In the genomic region with DNA sequence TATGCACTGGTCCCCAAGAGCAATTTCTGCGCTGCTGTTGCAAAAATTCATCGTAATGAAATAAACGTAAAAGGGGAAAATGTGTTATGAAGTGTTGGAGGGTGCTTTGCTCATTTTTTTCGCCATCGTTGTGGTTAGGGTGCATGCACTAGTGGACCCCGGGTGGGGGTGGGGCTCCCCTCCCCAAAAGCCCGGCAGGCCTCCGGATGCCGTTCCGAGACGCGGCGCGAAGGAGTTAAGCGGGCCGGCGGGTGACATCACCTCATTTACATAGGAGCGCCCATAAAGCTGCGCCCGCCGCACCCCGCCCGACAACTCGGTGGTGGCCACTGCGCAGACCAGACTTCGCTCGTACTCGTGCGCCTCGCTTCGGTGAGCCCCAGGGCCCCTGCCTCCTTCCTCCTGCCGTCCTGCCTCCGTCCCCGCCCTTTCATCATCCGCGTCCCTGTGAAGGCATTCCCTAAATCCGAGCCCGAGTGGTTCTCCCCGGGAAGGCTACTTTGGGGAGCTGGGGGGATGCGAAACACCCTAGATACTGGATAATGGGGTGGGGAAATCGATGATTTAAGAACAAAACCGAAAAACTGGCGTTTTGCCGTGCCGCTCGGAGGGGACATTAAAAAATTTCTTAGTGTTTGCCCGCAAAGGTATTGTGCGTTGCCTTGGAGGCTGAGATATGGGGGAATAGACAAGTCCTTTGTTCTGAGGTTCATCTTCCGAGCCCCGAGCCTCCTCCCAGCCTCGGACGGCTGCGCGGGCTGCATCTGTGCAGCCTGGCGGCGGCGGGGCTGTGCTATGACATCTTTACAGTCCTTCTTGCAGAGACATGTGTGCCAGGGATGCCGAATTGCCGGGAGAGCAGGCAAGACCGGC, we compare ENCODE assay signal across 8 cellular contexts. TPM values are rescaled to one million over a fixed set of nuclear protein-coding genes. Genes with fewer than 3 reads are reported as not detected.
DNase-seq lines count a peak whose midpoint lies in the region; ATAC-seq and TF ChIP-seq lines count a peak whose summit lies in the region.

Gene TMSB4X (plus strand): TSS at position 314 of the 873 bp plus-strand sequence.

- no CpG with 5 or more reads among the region's 60 CpGs for WGBS in trophoblast cell (ENCODE audit: extremely low coverage, insufficient coverage, insufficient read length)

- H3K27ac Mint-ChIP-seq in type B pancreatic cell = peak within 1 kb of the TSS; percentile 96

- H3K14ac ChIP-seq in trophoblast cell (ENCODE audit: low read length) = peak within 1 kb of the TSS; percentile 98

- H3K9me3 Mint-ChIP-seq in type B pancreatic cell = peaks cover 5% of the 10 kb centered on the region

- ATAC-seq in HG02588 (IDR thresholded peaks at IDR 0.05; ENCODE audit: unreplicated experiment) = peak; percentile 34

- peaks cover 14% of the 10 kb centered on the region for H3K79me2 ChIP-seq in trophoblast cell (ENCODE audit: control insufficient read depth, insufficient read depth, low read length, poor library complexity)

- H3K4ac ChIP-seq in trophoblast cell (ENCODE audit: low read depth, low read length) = peak within 1 kb of the TSS; percentile 100

- H3K4me1 Mint-ChIP-seq in type B pancreatic cell (ENCODE audit: unreplicated experiment) = peaks cover 28% of the 10 kb centered on the region

- H3K4me1 ChIP-seq in adipocyte (ENCODE audit: control insufficient read depth, insufficient read depth, low read length) (peaks cover 23% of the 10 kb centered on the region), cardiac muscle cell (ENCODE audit: low read depth) (no peaks in the 10 kb centered on the region), trophoblast cell (ENCODE audit: control insufficient read depth in 1 of 2, insufficient read depth in 2 of 2, low read length in 2 of 2) (no peaks in the 10 kb centered on the region)

- H3K4me2 ChIP-seq in trophoblast cell (ENCODE audit: low read length) = peak within 1 kb of the TSS; percentile 58

- H3K4me3 ChIP-seq in adipocyte (ENCODE audit: low read length) (peak within 1 kb of the TSS; percentile 88), cardiac muscle cell (peak within 1 kb of the TSS; percentile 91), trophoblast cell (ENCODE audit: low read depth, low read length) (peak within 1 kb of the TSS; percentile 94)

- peak within 1 kb of the TSS; percentile 58 for H2BK12ac ChIP-seq in trophoblast cell (ENCODE audit: low read length)

- peak within 1 kb of the TSS; percentile 84 for H2BK5ac ChIP-seq in trophoblast cell (ENCODE audit: low read depth, low read length, poor library complexity)

- peaks cover 16% of the 10 kb centered on the region for H3K79me1 ChIP-seq in trophoblast cell (ENCODE audit: low read length)

- H3K27me3 ChIP-seq in adipocyte (replicated peaks; ENCODE audit: control insufficient read depth, insufficient read depth, low read length) (peaks cover 3% of the 10 kb centered on the region), cardiac muscle cell (no peaks in the 10 kb centered on the region), trophoblast cell (ENCODE audit: insufficient read depth, low read length) (no peaks in the 10 kb centered on the region)

- H3K27me3 Mint-ChIP-seq in type B pancreatic cell = peaks cover 6% of the 10 kb centered on the region

- H3K23ac ChIP-seq in trophoblast cell (ENCODE audit: low read length) = no peak within 1 kb of the TSS

- peak within 1 kb of the TSS; percentile 94 for H2AK5ac ChIP-seq in trophoblast cell (ENCODE audit: low read length)

- peaks cover 6% of the 10 kb centered on the region for H3K36me3 ChIP-seq in adipocyte (ENCODE audit: control insufficient read depth, insufficient read depth, low read length, severe bottlenecking)
- no peaks in the 10 kb centered on the region for H3K36me3 ChIP-seq in cardiac muscle cell
- no peaks in the 10 kb centered on the region for H3K36me3 ChIP-seq in trophoblast cell (ENCODE audit: control insufficient read depth in 1 of 2, insufficient read depth in 2 of 2, low read length in 2 of 2)

- peak within 1 kb of the TSS; percentile 80 for H2BK120ac ChIP-seq in trophoblast cell (ENCODE audit: insufficient read depth, low read length, poor library complexity)

- peak within 1 kb of the TSS; percentile 93 for H4K12ac ChIP-seq in trophoblast cell (ENCODE audit: low read depth, low read length)

- DNase-seq in G401 (ENCODE audit: low spot score) (peak; percentile 85), NCI-H1417 (lab: John Stamatoyannopoulos, UW) (peak; percentile 44 to 93 (median 90)), T-helper 1 cell (peak; percentile 61 to 91 (median 75)), adipocyte (ENCODE audit: low read depth) (peak; percentile 79), cardiac muscle cell (ENCODE audit: low read depth in 1 of 2, low spot score in 1 of 2) (peak; percentile 74 to 87), trophoblast cell (peak in 1 of 2 donors; percentile 31), type B pancreatic cell (ENCODE audit: extremely low spot score, unreplicated experiment) (peak; percentile 85)

- peak within 1 kb of the TSS; percentile 90 for H4K8ac ChIP-seq in trophoblast cell (ENCODE audit: low read depth, low read length)

- H3K18ac ChIP-seq in trophoblast cell (ENCODE audit: low read length) = peak within 1 kb of the TSS; percentile 90

- H3K9ac ChIP-seq in adipocyte (ENCODE audit: low read length) (peak within 1 kb of the TSS; percentile 97), trophoblast cell (ENCODE audit: low read length) (peak within 1 kb of the TSS; percentile 97)

- peak within 1 kb of the TSS; percentile 94 for H3K4me3 Mint-ChIP-seq in type B pancreatic cell

- H3K27ac ChIP-seq in cardiac muscle cell = peak within 1 kb of the TSS; percentile 36
- peak within 1 kb of the TSS; percentile 94 for H3K27ac ChIP-seq in trophoblast cell (ENCODE audit: low read depth, low read length)

- H3K9me3 ChIP-seq in adipocyte (ENCODE audit: control insufficient read depth, low read length) (no peaks in the 10 kb centered on the region), cardiac muscle cell (ENCODE audit: low read depth) (no peaks in the 10 kb centered on the region), trophoblast cell (ENCODE audit: insufficient read depth, low read depth, low read length) (no peaks in the 10 kb centered on the region)

- TF ChIP-seq CTCF in cardiac muscle cell (IDR thresholded peaks at IDR 0.05; ENCODE audit: low read depth, low read length) = no peak
- peak; percentile 26 for TF ChIP-seq CTCF in type B pancreatic cell (conservative IDR thresholded peaks at IDR 0.05)

- in situ Hi-C loops in G401 (cut with HindIII; ENCODE audit: low sequenced_read_pairs) = no loop called here

- peak within 1 kb of the TSS; percentile 54 for H2AFZ ChIP-seq in trophoblast cell (ENCODE audit: insufficient read depth, low read length, poor library complexity)

- peak within 1 kb of the TSS; percentile 80 for H4K91ac ChIP-seq in trophoblast cell (ENCODE audit: low read depth, low read length)

- H3K36me3 Mint-ChIP-seq in type B pancreatic cell = peaks cover 20% of the 10 kb centered on the region

RNA-seq across cellular contexts. Expression of gene TMSB4X, which starts in this region (rescaled TPM):
- total RNA-seq in G401 (2014; rRNA removed; shearing (Covaris generic)) = 2,749 and 3,064 TPM in 2 replicates
- total RNA-seq in cardiac muscle cell (144 and 207 TPM in 2 replicates), type B pancreatic cell (ENCODE audit: low replicate concordance) (1,981 and 2,322 TPM in 2 replicates)
- polyA plus RNA-seq in cardiac muscle cell = 441 and 543 TPM in 2 replicates
- polyA plus RNA-seq in trophoblast cell (2013) = 2,127 and 2,260 TPM in 2 replicates
